Comparison of ENCODE assay signal across 14 cellular contexts in genomic region chr20:59726196-59726595, GRCh38.
A peak's percentile ranks its signal among the peaks of the same experiment; 100 is the strongest.
DNase-seq lines count a peak whose midpoint lies in the region; ATAC-seq and TF ChIP-seq lines count a peak whose summit lies in the region.
"Had no signal": no experiment of that assay in that cellular context is flagged by ENCODE, and none has a peak within 500 bp of the region (broad histone marks: within the 10 kb centered on the region; RNA-seq: fewer than 3 reads in every experiment).

No MANE protein-coding gene starts in this region.

- intact Hi-C loops in heart left ventricle (cut with DNase I): no loop called here
- intact Hi-C loops in upper lobe of right lung (cut with DNase I): no loop called here
- intact Hi-C loops in ovary (cut with DNase I): no loop called here
- intact Hi-C loops in CD14-positive monocyte (cut with micrococcal nuclease): loop anchor here in 1 of 2 donors (10.0 kb wide), 1 partner anchor 389 kb away; no protein-coding TSS in a partner anchor

- DNase-seq in right atrium auricular region (ENCODE audit: low spot score) (peak; percentile 48), heart left ventricle (no peak), RWPE2 (ENCODE audit: low spot score) (peak; percentile 66), upper lobe of right lung (peak; percentile 28), ovary (no peak), immature natural killer cell (no peak), CD14-positive monocyte (ENCODE audit: low spot score) (no peak)
- DNase-seq: 8988T; CD4-positive, CD25-positive, alpha-beta regulatory T cell; DMS53; GM23248 had no signal

- ATAC-seq in heart left ventricle: no peak
- no peak for ATAC-seq in RWPE2 (ENCODE audit: low read depth)
- no peak for ATAC-seq in upper lobe of right lung
- ATAC-seq: HCT116 had no signal

- no peaks in the 10 kb centered on the region for H3K27me3 ChIP-seq in right atrium auricular region
- peaks cover 0 to 71% (median 2%) of the 10 kb centered on the region in 9 donors for H3K27me3 ChIP-seq in heart left ventricle
- peaks cover 80% of the 10 kb centered on the region for H3K27me3 ChIP-seq in RWPE2 (ENCODE audit: insufficient read depth, poor library complexity, severe bottlenecking)
- no peaks in the 10 kb centered on the region for H3K27me3 ChIP-seq in layer of hippocampus (ENCODE audit: control insufficient read depth, insufficient read depth, low read length)
- H3K27me3 ChIP-seq in upper lobe of right lung: peaks cover 26% of the 10 kb centered on the region
- H3K27me3 ChIP-seq in ovary: no peaks in the 10 kb centered on the region

- no peak overlapping the region for H3K4me3 ChIP-seq in right atrium auricular region
- no peak overlapping the region for H3K4me3 ChIP-seq in heart left ventricle
- H3K4me3 ChIP-seq in RWPE2 (ENCODE audit: severe bottlenecking): no peak overlapping the region
- H3K4me3 ChIP-seq in upper lobe of right lung: no peak overlapping the region
- H3K4me3 ChIP-seq in ovary: no peak overlapping the region
- H3K4me3 ChIP-seq: GM23248 had no signal

- peaks cover 2 to 8% (median 4%) of the 10 kb centered on the region in 3 donors for H3K27me3 Mint-ChIP-seq in immature natural killer cell (ENCODE audit: low read depth in 3 of 3)
- H3K27me3 Mint-ChIP-seq in CD14-positive monocyte (ENCODE audit: low read depth in 3 of 3): peaks cover 81 to 92% (median 86%) of the 10 kb centered on the region in 3 donors

- H3K4me1 ChIP-seq in right atrium auricular region: peaks cover 0 to 7% of the 10 kb centered on the region in 2 donors
- H3K4me1 ChIP-seq in heart left ventricle: peaks cover 0 to 20% (median 0%) of the 10 kb centered on the region in 12 donors
- no peaks in the 10 kb centered on the region for H3K4me1 ChIP-seq in RWPE2 (ENCODE audit: insufficient read depth, poor library complexity, severe bottlenecking)
- peaks cover 3% of the 10 kb centered on the region for H3K4me1 ChIP-seq in upper lobe of right lung
- peaks cover 4% of the 10 kb centered on the region for H3K4me1 ChIP-seq in ovary (ENCODE audit: insufficient read depth)

- TF ChIP-seq CTCF in right atrium auricular region (IDR thresholded peaks at IDR 0.05) (no peak), heart left ventricle (IDR thresholded peaks at IDR 0.05) (no peak), RWPE2 (IDR thresholded peaks at IDR 0.05; ENCODE audit: poor library complexity, severe bottlenecking) (no peak), upper lobe of right lung (IDR thresholded peaks at IDR 0.05) (no peak), ovary (IDR thresholded peaks at IDR 0.05) (no peak), CD14-positive monocyte (IDR thresholded peaks at IDR 0.05) (no peak)

- H3K27ac ChIP-seq in right atrium auricular region (no peak overlapping the region), heart left ventricle (no peak overlapping the region), RWPE2 (ENCODE audit: poor library complexity, severe bottlenecking) (no peak overlapping the region), layer of hippocampus (ENCODE audit: low read depth, low read length) (peak overlapping the region; percentile 40), upper lobe of right lung (no peak overlapping the region), ovary (no peak overlapping the region)
- H3K27ac ChIP-seq: GM23248 had no signal

- TF ChIP-seq POLR2A in heart left ventricle (IDR thresholded peaks at IDR 0.05) (no peak), ovary (IDR thresholded peaks at IDR 0.05) (no peak)

- H3K9me3 Mint-ChIP-seq in immature natural killer cell: peaks cover 0 to 3% (median 0%) of the 10 kb centered on the region in 6 donors
- peaks cover 0 to 31% (median 14%) of the 10 kb centered on the region in 7 donors for H3K9me3 Mint-ChIP-seq in CD14-positive monocyte

- H3K27ac Mint-ChIP-seq in immature natural killer cell (no peak overlapping the region), CD14-positive monocyte (peak overlapping the region in 1 of 7 donors; percentile 44)
- H3K27ac Mint-ChIP-seq: B cell; CD4-positive, CD25-positive, alpha-beta regulatory T cell had no signal

- peaks cover 1 to 11% of the 10 kb centered on the region in 2 donors for H3K4me1 Mint-ChIP-seq in immature natural killer cell
- H3K4me1 Mint-ChIP-seq in CD14-positive monocyte: peaks cover 58% of the 10 kb centered on the region
- H3K4me1 Mint-ChIP-seq: B cell; CD4-positive, CD25-positive, alpha-beta regulatory T cell had no signal

- TF ChIP-seq EP300 in ovary (IDR thresholded peaks at IDR 0.05): no peak

- H3K9me3 ChIP-seq in right atrium auricular region: no peaks in the 10 kb centered on the region
- no peaks in the 10 kb centered on the region for H3K9me3 ChIP-seq in heart left ventricle
- H3K9me3 ChIP-seq in RWPE2 (ENCODE audit: severe bottlenecking): no peaks in the 10 kb centered on the region
- no peaks in the 10 kb centered on the region for H3K9me3 ChIP-seq in upper lobe of right lung
- H3K9me3 ChIP-seq in ovary: no peaks in the 10 kb centered on the region

- WGBS in heart left ventricle, 4 donors: 68 to 84% (median 76%) methylated on average over 3 of the region's 3 CpGs
- 53 to 60% (median 53%) methylated on average over 3 of the region's 3 CpGs for WGBS in ovary, 3 donors

- H3K4me3 Mint-ChIP-seq in immature natural killer cell (no peak overlapping the region), CD14-positive monocyte (peak overlapping the region in 1 of 2 donors; percentile 82)
- H3K4me3 Mint-ChIP-seq: B cell; CD4-positive, CD25-positive, alpha-beta regulatory T cell had no signal

- no peaks in the 10 kb centered on the region for H3K36me3 ChIP-seq in right atrium auricular region
- no peaks in the 10 kb centered on the region for H3K36me3 ChIP-seq in heart left ventricle
- no peaks in the 10 kb centered on the region for H3K36me3 ChIP-seq in RWPE2 (ENCODE audit: low read depth)
- H3K36me3 ChIP-seq in upper lobe of right lung: no peaks in the 10 kb centered on the region
- H3K36me3 ChIP-seq in ovary: no peaks in the 10 kb centered on the region

- H3K36me3 Mint-ChIP-seq in immature natural killer cell (no peaks in the 10 kb centered on the region), CD14-positive monocyte (peaks cover 28 to 39% of the 10 kb centered on the region in 2 donors)
- H3K36me3 Mint-ChIP-seq: CD4-positive, CD25-positive, alpha-beta regulatory T cell had no signal

Comparison
In these comparisons a context has a peak if more than half of its experiments do, and no peak if none do; other contexts are left out.
1. DNase-seq: peak in right atrium auricular region (single experiment), RWPE2 (single experiment) and upper lobe of right lung (single experiment); none in heart left ventricle (0 of 5), ovary (0 of 5), immature natural killer cell (0 of 3) and CD14-positive monocyte (single experiment).